In genomic region chr2:55014962-55015939, GRCh38 we compare ENCODE assay signal across 8 cellular contexts. TPM values are rescaled to one million over a fixed set of nuclear protein-coding genes. Genes with fewer than 3 reads are reported as not detected.
DNase-seq lines count a peak whose midpoint lies in the region; ATAC-seq lines count a peak whose summit lies in the region.

No MANE protein-coding gene starts in this region.

- no peak overlapping the region for H3K9ac ChIP-seq in skeletal muscle tissue (ENCODE audit: low read depth in 1 of 3, low read length in 3 of 3)

- H3K27ac ChIP-seq in skeletal muscle tissue (ENCODE audit: low read depth, low read length), result peak overlapping the region; percentile 17

- H3K4me3 ChIP-seq in HAP-1, result no peak overlapping the region
- H3K4me3 ChIP-seq in skeletal muscle tissue (ENCODE audit: low read length in 3 of 3), result no peak overlapping the region

- H3K9me3 ChIP-seq in HAP-1 (no peaks in the 10 kb centered on the region; the same call in 1 of the 2 replicates), skeletal muscle tissue (ENCODE audit: control insufficient read depth in 3 of 3, low read length in 3 of 3) (no peaks in the 10 kb centered on the region)

- H3K4me1 ChIP-seq in HAP-1 (peaks cover 59% of the 10 kb centered on the region), skeletal muscle tissue (ENCODE audit: control insufficient read depth in 3 of 3, insufficient read depth in 3 of 3, low read length in 3 of 3) (peaks cover 6 to 22% (median 7%) of the 10 kb centered on the region in 3 donors)

- DNase-seq in Caki2 (ENCODE audit: low read depth) (peak; percentile 63), HAP-1 (ENCODE audit: low spot score in 2 of 2) (peak; percentile 66 to 69), OCI-M1 (lab: John Stamatoyannopoulos, UW) (peak; percentile 69), astrocyte of the hippocampus (ENCODE audit: low read depth, low spot score) (peak; percentile 78), hepatic stellate cell (ENCODE audit: low spot score) (peak; percentile 15), NCI-H2029 treated with DMSO at 0.1 percent for 48 hours (lab: John Stamatoyannopoulos, UW) (no peak)

- in situ Hi-C loops in Caki2 (cut with HindIII; ENCODE audit: low pct_unique_long_range_greater_than_20kb, low sequenced_read_pairs) (loop anchor here (10.0 kb wide), 1 partner anchor 160 kb away; no protein-coding TSS in a partner anchor), HAP-1 (cut with MboI; ENCODE audit: low sequenced_read_pairs) (loop anchor here (5.0 kb wide), 1 partner anchor 152 kb away; no protein-coding TSS in a partner anchor)

- H3K27me3 ChIP-seq in HAP-1 (ENCODE audit: low read depth), result no peaks in the 10 kb centered on the region
- H3K27me3 ChIP-seq in skeletal muscle tissue (ENCODE audit: control insufficient read depth in 3 of 3, insufficient read depth in 3 of 3, low read length in 3 of 3), result no peaks in the 10 kb centered on the region

- peaks cover 12% of the 10 kb centered on the region; the same call in 1 of the 2 replicates for H3K36me3 ChIP-seq in HAP-1 (replicated peaks)
- H3K36me3 ChIP-seq in skeletal muscle tissue (ENCODE audit: control insufficient read depth in 3 of 3, insufficient read depth in 3 of 3, low read length in 3 of 3), result peaks cover 0 to 3% (median 0%) of the 10 kb centered on the region in 3 donors

- no peak for ATAC-seq in GM19035 (IDR thresholded peaks at IDR 0.05; ENCODE audit: unreplicated experiment)

RNA-seq across cellular contexts. Expression of gene RTN4, which starts 35.0 kb away (rescaled TPM):
- 184 and 231 TPM in 2 replicates for total RNA-seq in Caki2 (2014; rRNA removed; shearing (Covaris generic); ENCODE audit: low replicate concordance)
- total RNA-seq in skeletal muscle tissue, result 414 TPM
